Comparison of ENCODE assay signal across 27 cellular contexts in genomic region chr9:136732446-136733178, GRCh38. TPM values are rescaled to one million over a fixed set of nuclear protein-coding genes. Genes with fewer than 3 reads are reported as not detected.
"Had no signal": no experiment of that assay in that cellular context is flagged by ENCODE, and none has a peak within 500 bp of the region (broad histone marks: within the 10 kb centered on the region; RNA-seq: fewer than 3 reads in every experiment).

No MANE protein-coding gene starts in this region.

- ATAC-seq: gastrocnemius medialis; sciatic nerve; stimulated activated memory B cell treated with anti-CD40 and anti-IgM and Interleukin-4, amounts not matched to agents 10 μg/mL and 1 μg/mL and 100 μg/mL, for 72 hours had no signal

- H3K36me3 ChIP-seq: breast epithelium, colonic mucosa, esophagus squamous epithelium, gastrocnemius medialis, vagina had no signal

- H3K79me2 ChIP-seq: parathyroid adenoma had no signal

- H2AFZ ChIP-seq: parathyroid adenoma had no signal

- H3K4me3 ChIP-seq: breast epithelium, colonic mucosa, dorsolateral prefrontal cortex, esophagus squamous epithelium, gastrocnemius medialis, vagina had no signal

- H3K27me3 ChIP-seq: breast epithelium, colonic mucosa, dorsolateral prefrontal cortex, esophagus squamous epithelium, gastrocnemius medialis, vagina had no signal

- H3K4me1 ChIP-seq: colonic mucosa, parathyroid adenoma had no signal

- H3K9me3 ChIP-seq: breast epithelium, colonic mucosa, esophagus squamous epithelium, gastrocnemius medialis, vagina had no signal

- DNase-seq: activated CD4-positive, alpha-beta T cell treated with anti-CD3 and anti-CD28 coated beads for 1 hour; activated CD4-positive, alpha-beta T cell treated with anti-CD3 and anti-CD28 coated beads, Interleukin-2, amount 50 U/mL, for 48 hours; activated gamma-delta T cell treated with Interleukin-2 at 50 U/mL for 16 hours; activated naive CD8-positive, alpha-beta T cell treated with anti-CD3 and anti-CD28 coated beads, Interleukin-2, amount 10 ng/mL, durations not matched to agents 7 days and 5 days; amniotic stem cell; colonic mucosa; dorsolateral prefrontal cortex; esophagus squamous epithelium; gastrocnemius medialis; hippocampal formation; nucleus accumbens; small intestine; stimulated activated CD4-positive, alpha-beta T cell treated with anti-CD3 and anti-CD28 coated beads, Interleukin-15, amount 100 ng/mL, for 24 hours; trophoblast cell; WERI-Rb-1 had no signal

- H3K27ac ChIP-seq: breast epithelium, colonic mucosa, dorsolateral prefrontal cortex, esophagus squamous epithelium, gastrocnemius medialis, parathyroid adenoma, vagina, WERI-Rb-1 had no signal

- H3K9ac ChIP-seq: parathyroid adenoma had no signal

- FAIRE-seq: small intestine, TTC549 had no signal

RNA-seq across cellular contexts. Expression of gene LCN10, which starts 10.1 kb away (rescaled TPM):
- total RNA-seq: mononuclear cell, temporal lobe had no signal
- polyA plus RNA-seq: neural cell had no signal

RNA-seq across cellular contexts. Expression of gene LCN6, which starts 15.7 kb away (rescaled TPM):
- total RNA-seq: activated naive CD8-positive, alpha-beta T cell treated with anti-CD3 and anti-CD28 coated beads, Interleukin-2, amount 10 ng/mL, durations not matched to agents 7 days and 5 days; activated T-helper 1 cell treated with anti-CD3 and anti-CD28 coated beads, Interleukin-12 subunit alpha, Interleukin-12 subunit beta, Interleukin-2, Interleukin-4 antibody, amounts not matched to agents 30 ng/mL and 10 ng/mL and 1 ng/mL, durations not matched to agents 14 hours and 24 hours and 36 hours; liver; mononuclear cell; T-helper 2 cell treated with Interferon-gamma antibody and Interleukin-4, amounts not matched to agents 100 ng/mL and 5 ng/mL, for 36 hours; temporal lobe had no signal
- polyA plus RNA-seq: neural cell had no signal

RNA-seq across cellular contexts. Expression of gene LCN8, which starts 25.4 kb away (rescaled TPM):
- total RNA-seq: activated naive CD8-positive, alpha-beta T cell treated with anti-CD3 and anti-CD28 coated beads, Interleukin-2, amount 10 ng/mL, durations not matched to agents 7 days and 5 days; activated T-helper 1 cell treated with anti-CD3 and anti-CD28 coated beads, Interleukin-12 subunit alpha, Interleukin-12 subunit beta, Interleukin-2, Interleukin-4 antibody, amounts not matched to agents 30 ng/mL and 10 ng/mL and 1 ng/mL, durations not matched to agents 14 hours and 24 hours and 36 hours; breast epithelium; colonic mucosa; esophagus squamous epithelium; gastrocnemius medialis; liver; mononuclear cell; sciatic nerve; T-helper 2 cell treated with Interferon-gamma antibody and Interleukin-4, amounts not matched to agents 100 ng/mL and 5 ng/mL, for 36 hours; temporal lobe; vagina had no signal
- polyA plus RNA-seq: liver, neural cell, small intestine had no signal

RNA-seq across cellular contexts. Expression of gene LCN15, which starts 31.7 kb away (rescaled TPM):
- total RNA-seq: activated naive CD8-positive, alpha-beta T cell treated with anti-CD3 and anti-CD28 coated beads, Interleukin-2, amount 10 ng/mL, durations not matched to agents 7 days and 5 days; activated T-helper 1 cell treated with anti-CD3 and anti-CD28 coated beads, Interleukin-12 subunit alpha, Interleukin-12 subunit beta, Interleukin-2, Interleukin-4 antibody, amounts not matched to agents 30 ng/mL and 10 ng/mL and 1 ng/mL, durations not matched to agents 14 hours and 24 hours and 36 hours; breast epithelium; esophagus squamous epithelium; gastrocnemius medialis; liver; mononuclear cell; sciatic nerve; T-helper 2 cell treated with Interferon-gamma antibody and Interleukin-4, amounts not matched to agents 100 ng/mL and 5 ng/mL, for 36 hours; temporal lobe; vagina had no signal
- polyA plus RNA-seq: liver, neural cell had no signal
